In the genomic region with DNA sequence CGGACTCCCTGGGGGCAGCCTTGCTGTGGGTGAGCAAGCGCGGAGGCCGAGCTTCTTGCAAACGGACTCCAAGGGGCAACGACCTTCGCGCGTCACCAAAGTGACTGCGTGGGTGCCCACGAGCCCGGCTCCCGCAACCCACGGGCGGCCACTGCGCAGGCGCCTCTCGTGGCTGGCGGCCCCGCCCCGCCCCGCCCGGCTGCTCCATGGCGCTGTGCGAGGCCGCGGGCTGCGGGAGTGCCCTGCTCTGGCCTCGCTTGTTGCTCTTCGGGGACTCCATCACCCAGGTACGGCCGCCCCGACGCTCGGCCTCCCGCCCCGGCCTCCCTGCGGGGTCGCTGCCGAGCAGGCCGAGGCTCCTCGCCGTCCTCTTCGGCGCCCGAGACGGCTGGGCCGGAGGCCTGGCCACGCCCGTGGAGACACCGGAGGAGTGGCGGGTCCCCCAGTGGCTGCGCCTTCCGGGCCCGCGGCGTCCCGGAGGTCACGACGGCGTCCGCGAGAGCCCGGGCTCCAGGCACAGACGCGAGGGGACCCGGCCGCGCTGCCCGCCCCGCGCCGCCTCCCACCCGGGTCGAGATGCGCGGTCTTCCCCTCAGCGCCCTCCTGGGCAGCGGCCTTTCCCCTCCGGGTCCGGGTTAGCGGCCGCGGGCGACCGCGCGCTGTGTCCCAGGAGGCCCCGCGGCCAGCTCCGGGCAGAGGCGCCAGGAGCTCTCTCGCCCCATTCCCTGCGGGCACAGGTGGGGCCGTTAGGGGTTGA, we compare ENCODE assay signal across 8 cellular contexts. TPM values are rescaled to one million over a fixed set of nuclear protein-coding genes. Genes with fewer than 3 reads are reported as not detected.
DNase-seq lines count a peak whose midpoint lies in the region; ATAC-seq and TF ChIP-seq lines count a peak whose summit lies in the region.

A gene with protein sequence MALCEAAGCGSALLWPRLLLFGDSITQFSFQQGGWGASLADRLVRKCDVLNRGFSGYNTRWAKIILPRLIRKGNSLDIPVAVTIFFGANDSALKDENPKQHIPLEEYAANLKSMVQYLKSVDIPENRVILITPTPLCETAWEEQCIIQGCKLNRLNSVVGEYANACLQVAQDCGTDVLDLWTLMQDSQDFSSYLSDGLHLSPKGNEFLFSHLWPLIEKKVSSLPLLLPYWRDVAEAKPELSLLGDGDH (plus strand): TSS at position 191 of the 757 bp plus-strand sequence. CDS start 16 bp downstream, at position 207.

- 0% methylated on average over 86 to 95 of the region's 95 CpGs for WGBS in adipose tissue, 3 donors
- WGBS in psoas muscle, 3 donors: 0 to 1% (median 0%) methylated on average over 67 to 95 of the region's 95 CpGs
- under 1% methylated on average over 95 of the region's 95 CpGs for WGBS in urinary bladder

- H3K4me1 Mint-ChIP-seq in T-cell: peaks cover 50 to 55% (median 54%) of the 10 kb centered on the region in 3 donors

- intact Hi-C loops in left cardiac atrium (cut with DNase I): no loop called here
- intact Hi-C loops in psoas muscle (cut with DNase I): no loop called here

- peak within 1 kb of the TSS; percentile 76 to 84 (median 80) for H3K4me3 Mint-ChIP-seq in T-cell

- peaks cover 23% of the 10 kb centered on the region for H3K36me3 Mint-ChIP-seq in T-cell

- H3K4me3 ChIP-seq in HL-60 (replicated peaks; ENCODE audit: insufficient read depth, low read length): peak within 1 kb of the TSS; percentile 68
- H3K4me3 ChIP-seq in psoas muscle: peak within 1 kb of the TSS; percentile 86
- peak within 1 kb of the TSS; percentile 93 for H3K4me3 ChIP-seq in urinary bladder (ENCODE audit: low read depth, low read length)

- H3K9me3 ChIP-seq in psoas muscle: no peaks in the 10 kb centered on the region

- CTCF ChIA-PET in T-cell (lab: Charles Lee): interaction anchor here in 1 of 2 donors (0.7 kb wide), 1 partner anchor 156 kb away, joined by 3 read pairs; a partner anchor contains a TSS

- peak within 1 kb of the TSS; percentile 83 to 89 for H3K27ac Mint-ChIP-seq in T-cell

- DNase-seq in D341Med (ENCODE audit: low spot score) (peak; percentile 89), HL-60 (ENCODE audit: low read depth in 1 of 2, low spot score in 1 of 2) (peak; percentile 36 to 39), T-cell (peak in 33 of 34 experiments; percentile 34 to 80 (median 69)), left cardiac atrium (peak; percentile 71), psoas muscle (peak; percentile 72 to 83)

- ATAC-seq in GM19463 (IDR thresholded peaks at IDR 0.05; ENCODE audit: unreplicated experiment) (peak; percentile 75), T-cell (replicated peaks in 1 of 4) (peak; percentile 83 to 91 (median 86)), left cardiac atrium (peak; percentile 92 to 93), psoas muscle (peak; percentile 83 to 90 (median 85))

- H3K27me3 Mint-ChIP-seq in T-cell: no peaks in the 10 kb centered on the region

- H3K27me3 ChIP-seq in HL-60 (ENCODE audit: insufficient read depth, poor library complexity, severe bottlenecking): no peaks in the 10 kb centered on the region
- no peaks in the 10 kb centered on the region for H3K27me3 ChIP-seq in psoas muscle (ENCODE audit: insufficient read depth in 3 of 3, low read length in 2 of 3)

- no peaks in the 10 kb centered on the region for H3K9me3 Mint-ChIP-seq in T-cell

- peaks cover 0 to 48% of the 10 kb centered on the region in 2 donors for H3K36me3 ChIP-seq in psoas muscle (ENCODE audit: insufficient read depth in 1 of 2, low read depth in 1 of 2)
- no peaks in the 10 kb centered on the region for H3K36me3 ChIP-seq in urinary bladder (ENCODE audit: insufficient read depth)

- POLR2A ChIA-PET in T-cell (lab: Charles Lee): interaction anchor here in 1 of 2 donors (0.6 to 1.2 kb wide), 2 partner anchors 60 to 156 kb away, joined by 3 to 5 read pairs; a partner anchor contains a TSS

- peaks cover 29% of the 10 kb centered on the region for H3K4me1 ChIP-seq in psoas muscle
- H3K4me1 ChIP-seq in urinary bladder (ENCODE audit: insufficient read depth): peaks cover 2% of the 10 kb centered on the region

- TF ChIP-seq CTCF in HL-60 (IDR thresholded peaks at IDR 0.05; ENCODE audit: insufficient read depth, low read length) (no peak), psoas muscle (IDR thresholded peaks at IDR 0.05) (no peak)

- H3K27ac ChIP-seq in HL-60 (replicated peaks): peak within 1 kb of the TSS; percentile 75
- no peak within 1 kb of the TSS for H3K27ac ChIP-seq in adipose tissue (ENCODE audit: low read depth, low read length)
- H3K27ac ChIP-seq in psoas muscle: peak within 1 kb of the TSS; percentile 87
- peak within 1 kb of the TSS; percentile 77 for H3K27ac ChIP-seq in urinary bladder (ENCODE audit: low read depth)

RNA-seq across cellular contexts. Expression of the gene that starts here (rescaled TPM):
- total RNA-seq in T-cell (10 to 100 TPM; 44.9 to 54.8 (median 51.9) TPM), left cardiac atrium (10 to 100 TPM; 60.0 to 64.3 TPM), psoas muscle (10 to 100 TPM; 46.4 to 60.2 (median 50.9) TPM), urinary bladder (40.0 TPM)
- polyA plus RNA-seq in adipose tissue (10 to 100 TPM; 32.0 to 64.8 (median 64.1) TPM), psoas muscle (10 to 100 TPM; 30.1 to 63.0 (median 31.6) TPM), urinary bladder (56.3 TPM)

Comparison
In these comparisons a context has a peak if more than half of its experiments do, and no peak if none do; other contexts are left out.
1. DNase-seq: peak in every context shown above with its lines; median percentile 89 in D341Med; 78 in psoas muscle; 71 in left cardiac atrium; 69 in T-cell; 38 in HL-60.